In genomic region chr1:36365310-36365895, GRCh38 we compare ENCODE assay signal across 8 cellular contexts. TPM values are rescaled to one million over a fixed set of nuclear protein-coding genes. Genes with fewer than 3 reads are reported as not detected.
A peak's percentile ranks its signal among the peaks of the same experiment; 100 is the strongest.
DNase-seq lines count a peak whose midpoint lies in the region; ATAC-seq and TF ChIP-seq lines count a peak whose summit lies in the region.

No MANE protein-coding gene starts in this region.

- peak overlapping the region; percentile 86 to 97 (median 94) for H3K27ac Mint-ChIP-seq in CD4-positive, alpha-beta memory T cell

- no peak for DNase-seq in CD4-positive, alpha-beta memory T cell
- DNase-seq in NCI-H2171 treated with DMSO at 0.1 percent for 48 hours (lab: John Stamatoyannopoulos, UW) (peak; percentile 87), occipital lobe (lab: John Stamatoyannopoulos, UW) (peak; percentile 59), omental fat pad (ENCODE audit: low spot score) (no peak), RKO (ENCODE audit: low spot score) (no peak), NCI-H510A (lab: John Stamatoyannopoulos, UW) (no peak)
- DNase-seq in effector memory CD4-positive, alpha-beta T cell: no peak

- CTCF ChIA-PET in CD4-positive, alpha-beta memory T cell (lab: Charles Lee; ENCODE audit: partially characterized antibody): interaction anchor here (2.3 to 5.2 kb wide), 4 partner anchors 18 to 216 kb away, joined by 6 to 122 read pairs (median 38); partner anchors contain the start of genes STK40 and TRAPPC3

- H3K4me3 Mint-ChIP-seq in CD4-positive, alpha-beta memory T cell: peak overlapping the region in 3 of 8 donors; percentile 15 to 32 (median 24)

- no peaks in the 10 kb centered on the region for H3K27me3 ChIP-seq in CD4-positive, alpha-beta memory T cell (ENCODE audit: insufficient read depth, low read length)
- no peaks in the 10 kb centered on the region for H3K27me3 ChIP-seq in effector memory CD4-positive, alpha-beta T cell (replicated peaks; ENCODE audit: control insufficient read depth, insufficient read depth, low read length, poor library complexity, severe bottlenecking)

- no peaks in the 10 kb centered on the region for H3K27me3 Mint-ChIP-seq in CD4-positive, alpha-beta memory T cell

- H3K9me3 ChIP-seq in CD4-positive, alpha-beta memory T cell (ENCODE audit: control insufficient read depth in 1 of 2, low read length in 2 of 2): no peaks in the 10 kb centered on the region
- H3K9me3 ChIP-seq in effector memory CD4-positive, alpha-beta T cell (ENCODE audit: control insufficient read depth, low read length): no peaks in the 10 kb centered on the region

- H3K36me3 ChIP-seq in CD4-positive, alpha-beta memory T cell (ENCODE audit: insufficient read depth, low read length): peaks cover 17% of the 10 kb centered on the region
- peaks cover 16% of the 10 kb centered on the region for H3K36me3 ChIP-seq in effector memory CD4-positive, alpha-beta T cell (ENCODE audit: control insufficient read depth, insufficient read depth, low read length)

- POLR2A ChIA-PET in CD4-positive, alpha-beta memory T cell (lab: Charles Lee; ENCODE audit: partially characterized antibody): interaction anchor here (1.8 to 6.4 kb wide), 5 partner anchors 12 to 215 kb away, joined by 6 to 133 read pairs (median 28); partner anchors contain the start of genes SH3D21 and STK40

- H3K9me3 Mint-ChIP-seq in CD4-positive, alpha-beta memory T cell: no peaks in the 10 kb centered on the region

- H3K27ac ChIP-seq in CD4-positive, alpha-beta memory T cell (ENCODE audit: low read depth, low read length): peak overlapping the region; percentile 55
- peak overlapping the region; percentile 50 for H3K27ac ChIP-seq in effector memory CD4-positive, alpha-beta T cell (ENCODE audit: insufficient read depth, low read length, poor library complexity, severe bottlenecking)

- H3K4me1 Mint-ChIP-seq in CD4-positive, alpha-beta memory T cell: peaks cover 36 to 67% (median 46%) of the 10 kb centered on the region in 4 donors

- peaks cover 15 to 29% of the 10 kb centered on the region in 2 donors for H3K36me3 Mint-ChIP-seq in CD4-positive, alpha-beta memory T cell

- H3K4me3 ChIP-seq in CD4-positive, alpha-beta memory T cell (ENCODE audit: low read length in 2 of 2): no peak overlapping the region
- H3K4me3 ChIP-seq in effector memory CD4-positive, alpha-beta T cell (ENCODE audit: insufficient read depth, low read depth, low read length, poor library complexity, severe bottlenecking): no peak overlapping the region

- TF ChIP-seq CTCF in omental fat pad (IDR thresholded peaks at IDR 0.05): no peak

- H3K4me1 ChIP-seq in CD4-positive, alpha-beta memory T cell (ENCODE audit: insufficient read depth, low read length): peaks cover 52% of the 10 kb centered on the region
- peaks cover 34% of the 10 kb centered on the region for H3K4me1 ChIP-seq in effector memory CD4-positive, alpha-beta T cell (ENCODE audit: control insufficient read depth, insufficient read depth, low read length, poor library complexity, severe bottlenecking)

- no peak for ATAC-seq in omental fat pad (ENCODE audit: low FRiP score)
- ATAC-seq in HG03354 (IDR thresholded peaks at IDR 0.05; ENCODE audit: poor library complexity, severe bottlenecking, unreplicated experiment): no peak

- intact Hi-C loops in CD4-positive, alpha-beta memory T cell (cut with micrococcal nuclease): no loop called here

RNA-seq across cellular contexts. Expression of gene STK40, which starts 20.3 kb away (rescaled TPM):
- total RNA-seq in CD4-positive, alpha-beta memory T cell: 10 to 100 TPM; 52.2 to 57.4 TPM
- polyA plus RNA-seq in CD4-positive, alpha-beta memory T cell: 10 to 100 TPM; 26.6 to 49.7 TPM
- total RNA-seq in occipital lobe (13.1 TPM), omental fat pad (10 to 100 TPM; 36.1 to 75.5 (median 47.3) TPM)

RNA-seq across cellular contexts. Expression of gene LSM10, which starts 32.3 kb away (rescaled TPM):
- 10 to 100 TPM; 51.0 to 53.0 TPM for total RNA-seq in CD4-positive, alpha-beta memory T cell
- polyA plus RNA-seq in CD4-positive, alpha-beta memory T cell: 100 to 1,000 TPM; 112 to 187 TPM
- total RNA-seq in occipital lobe: 3.1 TPM
- 10 to 100 TPM; 28.7 to 57.8 (median 38.3) TPM for total RNA-seq in omental fat pad

RNA-seq across cellular contexts. Expression of gene EVA1B, which starts 42.0 kb away (rescaled TPM):
- total RNA-seq in CD4-positive, alpha-beta memory T cell: 1 to 10 TPM; 6.3 to 7.3 TPM
- 1 to 10 TPM; 5.2 to 8.1 TPM for polyA plus RNA-seq in CD4-positive, alpha-beta memory T cell
- total RNA-seq in occipital lobe (4.5 TPM), omental fat pad (100 to 1,000 TPM in 1 of 4 donors, 10 to 100 TPM in 3; 40.6 to 107 (median 52.4) TPM)

RNA-seq across cellular contexts. Expression of gene SH3D21, which starts 59.2 kb away (rescaled TPM):
- 1 to 10 TPM; 3.2 to 3.3 TPM for total RNA-seq in CD4-positive, alpha-beta memory T cell
- not detected for polyA plus RNA-seq in CD4-positive, alpha-beta memory T cell
- total RNA-seq in occipital lobe (3.0 TPM), omental fat pad (1 to 10 TPM in 2 of 4 donors, under 1 TPM in 2; 0.63 to 3.1 (median 1.4) TPM)

Comparison
In these comparisons a context has a peak if more than half of its experiments do, and no peak if none do; other contexts are left out.
1. DNase-seq: peak in NCI-H2171 treated with DMSO at 0.1 percent for 48 hours (single experiment) and occipital lobe (single experiment); none in CD4-positive, alpha-beta memory T cell (0 of 5), effector memory CD4-positive, alpha-beta T cell (0 of 3), omental fat pad (single experiment), RKO (single experiment) and NCI-H510A (single experiment).